15 cellular contexts compared by ENCODE assay signal in the genomic region with DNA sequence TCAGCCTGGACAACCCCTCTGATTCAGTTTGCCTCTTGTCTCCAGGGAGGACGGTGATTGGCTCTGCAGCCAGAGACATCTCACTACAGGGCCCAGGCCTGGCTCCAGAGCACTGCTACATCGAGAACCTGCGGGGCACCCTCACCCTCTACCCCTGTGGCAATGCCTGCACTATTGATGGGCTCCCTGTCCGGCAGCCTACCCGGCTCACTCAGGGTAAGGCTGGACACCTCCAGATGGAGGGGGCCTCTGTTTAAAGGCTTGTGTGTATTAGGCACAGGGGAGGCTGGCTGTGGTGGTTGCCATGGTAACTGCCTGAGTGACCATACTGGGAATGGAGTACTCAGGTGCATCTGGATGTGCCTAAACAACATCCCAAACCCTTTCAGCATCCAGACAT. TPM values are rescaled to one million over a fixed set of nuclear protein-coding genes. Genes with fewer than 3 reads are reported as not detected.
DNase-seq lines count a peak whose midpoint lies in the region; ATAC-seq and TF ChIP-seq lines count a peak whose summit lies in the region.
"Had no signal": no experiment of that assay in that cellular context is flagged by ENCODE, and none has a peak within 500 bp of the region (broad histone marks: within the 10 kb centered on the region; RNA-seq: fewer than 3 reads in every experiment).

No MANE protein-coding gene starts in this region.

- no peak for ATAC-seq in GM18867 (IDR thresholded peaks at IDR 0.05; ENCODE audit: unreplicated experiment)
- ATAC-seq in HG03342 (IDR thresholded peaks at IDR 0.05; ENCODE audit: unreplicated experiment) = no peak

- 88 to 93% methylated on average over 5 of the region's 5 CpGs for WGBS in sigmoid colon, 2 donors

- DNase-seq in NCI-H2227 (lab: John Stamatoyannopoulos, UW; ENCODE audit: unreplicated experiment) (peak; percentile 38), NCI-H2227 treated with DMSO at 0.1 percent for 48 hours (lab: John Stamatoyannopoulos, UW) (no peak), caudate nucleus (lab: John Stamatoyannopoulos, UW) (no peak), left kidney (ENCODE audit: low read depth, low spot score) (peak; percentile 69), substantia nigra (lab: John Stamatoyannopoulos, UW) (no peak), sigmoid colon (no peak)
- DNase-seq: activated CD8-positive, alpha-beta memory T cell treated with anti-CD3 and anti-CD28 coated beads, Interleukin-2, amount 50 U/mL, for 4 hours; NCI-H1694 treated with DMSO at 0.1 percent for 48 hours; NK-92 treated with Interleukin-12 subunit alpha and Interleukin-12 subunit beta, amount 100 ng/mL, for 24 hours; stimulated activated CD4-positive, alpha-beta T cell treated with anti-CD3 and anti-CD28 coated beads, Interleukin-12 subunit alpha, Interleukin-12 subunit beta, amount 100 ng/mL, for 4 hours had no signal

- intact Hi-C loops in sigmoid colon (cut with DNase I) = no loop called here

- H3K27me3 ChIP-seq in sigmoid colon = no peaks in the 10 kb centered on the region
- H3K27me3 ChIP-seq: adrenal gland, tibial artery had no signal

- peaks cover 0 to 55% (median 47%) of the 10 kb centered on the region in 4 donors for H3K4me1 ChIP-seq in sigmoid colon

- H3K4me3 ChIP-seq in sigmoid colon = no peak overlapping the region
- H3K4me3 ChIP-seq: A549, adrenal gland, tibial artery had no signal

- peaks cover 5 to 47% (median 26%) of the 10 kb centered on the region in 4 donors for H3K36me3 ChIP-seq in sigmoid colon

- no peak for TF ChIP-seq CTCF in sigmoid colon (IDR thresholded peaks at IDR 0.05)

- TF ChIP-seq POLR2A in sigmoid colon (IDR thresholded peaks at IDR 0.05) = no peak

- no peak for TF ChIP-seq EP300 in sigmoid colon (IDR thresholded peaks at IDR 0.05)

- H3K27ac ChIP-seq in caudate nucleus (ENCODE audit: low read depth, low read length) (peak overlapping the region; percentile 40), substantia nigra (ENCODE audit: low read depth, low read length, poor library complexity, severe bottlenecking) (peak overlapping the region; percentile 60), sigmoid colon (peak overlapping the region in 2 of 4 donors; percentile 9 to 18)

- H3K9me3 ChIP-seq in sigmoid colon = no peaks in the 10 kb centered on the region
- H3K9me3 ChIP-seq: A549, adrenal gland, tibial artery had no signal

RNA-seq across cellular contexts. Expression of gene PHLDB1, which starts 8.6 kb away (rescaled TPM):
- 100 to 1,000 TPM in 2 of 4 donors, 10 to 100 TPM in 2; 51.8 to 126 (median 94.6) TPM for total RNA-seq in sigmoid colon
- polyA plus RNA-seq in sigmoid colon = 10 to 100 TPM; 33.6 to 44.4 (median 34.9) TPM

RNA-seq across cellular contexts. Expression of gene ARCN1, which starts 43.8 kb away (rescaled TPM):
- total RNA-seq in sigmoid colon = 10 to 100 TPM; 74.9 to 88.3 (median 82.4) TPM
- 100 to 1,000 TPM in 1 of 3 donors, 10 to 100 TPM in 2; 83.2 to 105 (median 88.9) TPM for polyA plus RNA-seq in sigmoid colon

RNA-seq across cellular contexts. Expression of gene IFT46, which starts 50.3 kb away (rescaled TPM):
- total RNA-seq in sigmoid colon = 10 to 100 TPM; 23.8 to 65.8 (median 49.9) TPM
- 10 to 100 TPM in 1 of 3 donors, 1 to 10 TPM in 2; 8.1 to 12.6 (median 9.3) TPM for polyA plus RNA-seq in sigmoid colon

Comparison
In these comparisons a context has a peak if more than half of its experiments do, and no peak if none do; other contexts are left out.
1. DNase-seq: peak in NCI-H2227 (single experiment) and left kidney (single experiment); none in NCI-H2227 treated with DMSO at 0.1 percent for 48 hours (single experiment), caudate nucleus (0 of 61), substantia nigra (0 of 49) and sigmoid colon (single experiment).